Comparison of ENCODE assay signal across 6 cellular contexts in genomic region chr2:39052665-39053064, GRCh38.
DNase-seq lines count a peak whose midpoint lies in the region; ATAC-seq, FAIRE-seq and TF ChIP-seq lines count a peak whose summit lies in the region.
"Not testable (repeated sequence)": the region's sequence is repeated elsewhere in the genome, so short reads cannot be mapped to it uniquely, and the experiment has no call there.

No MANE protein-coding gene starts in this region.

- H3K36me3 Mint-ChIP-seq in activated CD4-positive, alpha-beta T cell treated with anti-CD3 and anti-CD28 coated beads, Interleukin-2, amount 10 ng/mL, durations not matched to agents 24 days and 14 days (ENCODE audit: low read depth) = peaks cover 57% of the 10 kb centered on the region
- H3K36me3 Mint-ChIP-seq in activated CD4-positive, alpha-beta T cell treated with anti-CD3 and anti-CD28 coated beads, Interleukin-2, amount 10 ng/mL, durations not matched to agents 7 days and 5 days (ENCODE audit: low read depth) = peaks cover 62% of the 10 kb centered on the region
- H3K36me3 Mint-ChIP-seq in activated CD8-positive, alpha-beta T cell treated with anti-CD3 and anti-CD28 coated beads, Interleukin-2, amount 10 ng/mL, durations not matched to agents 7 days and 5 days (ENCODE audit: low read depth) = peaks cover 72% of the 10 kb centered on the region
- H3K36me3 Mint-ChIP-seq in activated naive CD4-positive, alpha-beta T cell treated with anti-CD3 and anti-CD28 coated beads, Interleukin-2, amount 10 ng/mL, durations not matched to agents 7 days and 5 days = peaks cover 67% of the 10 kb centered on the region

- H3K27me3 ChIP-seq in K562 (ENCODE audit: control insufficient read depth in 2 of 2, insufficient read depth in 2 of 2, low read length in 2 of 2) = not testable (repeated sequence)

- not testable (repeated sequence) for H3K4me2 ChIP-seq in K562 (ENCODE audit: insufficient read depth, low read length)

- 93% methylated on average over 6 of the region's 6 CpGs for WGBS in K562 (ENCODE audit: insufficient coverage, low coverage, missing lambda C conversion rate)

- CTCF ChIA-PET in activated CD4-positive, alpha-beta T cell treated with anti-CD3 and anti-CD28 coated beads, Interleukin-2, amount 10 ng/mL, durations not matched to agents 7 days and 5 days (lab: Charles Lee); activated CD8-positive, alpha-beta T cell treated with anti-CD3 and anti-CD28 coated beads, Interleukin-2, amount 10 ng/mL, durations not matched to agents 7 days and 5 days (lab: Charles Lee); activated naive CD4-positive, alpha-beta T cell treated with anti-CD3 and anti-CD28 coated beads, Interleukin-2, amount 10 ng/mL, durations not matched to agents 7 days and 5 days (lab: Charles Lee); K562 (lab: Yijun Ruan, JAX; ENCODE audit: low intra/inter-chr PET ratio): not testable (repeated sequence)

- not testable (repeated sequence) for H3K79me2 ChIP-seq in K562 (ENCODE audit: control insufficient read depth, insufficient read depth, low read length)

- not testable (repeated sequence) for TF ChIP-seq EP300 in K562 (IDR thresholded peaks at IDR 0.05; ENCODE audit: low read length)

- not testable (repeated sequence) for TF ChIP-seq POLR2A in K562 (conservative IDR thresholded peaks at IDR 0.05)

- intact Hi-C loops in activated CD4-positive, alpha-beta T cell treated with anti-CD3 and anti-CD28 coated beads, Interleukin-2, amount 10 ng/mL, durations not matched to agents 24 days and 14 days (cut with micrococcal nuclease) = not testable (repeated sequence)
- intact Hi-C loops in K562 (cut with micrococcal nuclease) = loop anchor here (5.0 kb wide), 1 partner anchor 105 kb away; no protein-coding TSS in a partner anchor

- FAIRE-seq in K562 (lab: Jason Lieb, UNC) = not testable (repeated sequence)

- not testable (repeated sequence) for H4K20me1 ChIP-seq in K562 (replicated peaks; ENCODE audit: control insufficient read depth, insufficient read depth, low read length)

- in situ Hi-C loops in K562 (cut with MboI) = not testable (repeated sequence)

- not testable (repeated sequence) for H3K4me3 ChIP-seq in K562

- not testable (repeated sequence) for H3K9me1 ChIP-seq in K562 (ENCODE audit: control insufficient read depth, insufficient read depth, low read length)

- peak; percentile 50 for DNase-seq in activated CD4-positive, alpha-beta T cell treated with anti-CD3 and anti-CD28 coated beads, Interleukin-2, amount 10 ng/mL, durations not matched to agents 24 days and 14 days
- DNase-seq in activated CD4-positive, alpha-beta T cell treated with anti-CD3 and anti-CD28 coated beads, Interleukin-2, amount 10 ng/mL, durations not matched to agents 7 days and 5 days; activated CD8-positive, alpha-beta T cell treated with anti-CD3 and anti-CD28 coated beads, Interleukin-2, amount 10 ng/mL, durations not matched to agents 7 days and 5 days; activated naive CD4-positive, alpha-beta T cell treated with anti-CD3 and anti-CD28 coated beads, Interleukin-2, amount 10 ng/mL, durations not matched to agents 7 days and 5 days; K562 (ENCODE audit: extremely low read depth in 1 of 4, low spot score in 3 of 4): not testable (repeated sequence)

- H3K27ac ChIP-seq in K562 (ENCODE audit: extremely low read depth, low read depth, low read length) = not testable (repeated sequence)

- ATAC-seq in SK-N-SH treated with all-trans-retinoic acid at 6 μM for 48 hours; activated CD8-positive, alpha-beta T cell treated with anti-CD3 and anti-CD28 coated beads, Interleukin-2, amount 10 ng/mL, durations not matched to agents 7 days and 5 days; K562: not testable (repeated sequence)

- not testable (repeated sequence) for H2AFZ ChIP-seq in K562 (ENCODE audit: low read depth, low read length)

- TF ChIP-seq CTCF in K562 (IDR thresholded peaks at IDR 0.05 in 2 of 3, conservative IDR thresholded peaks at IDR 0.05 in 1 of 3; ENCODE audit: insufficient read depth in 2 of 3, low read depth in 1 of 3, low read length in 3 of 3) = not testable (repeated sequence)

- not testable (repeated sequence) for H3K27ac Mint-ChIP-seq in activated CD4-positive, alpha-beta T cell treated with anti-CD3 and anti-CD28 coated beads, Interleukin-2, amount 10 ng/mL, durations not matched to agents 24 days and 14 days
- peak overlapping the region; percentile 46 for H3K27ac Mint-ChIP-seq in activated CD4-positive, alpha-beta T cell treated with anti-CD3 and anti-CD28 coated beads, Interleukin-2, amount 10 ng/mL, durations not matched to agents 7 days and 5 days
- H3K27ac Mint-ChIP-seq in activated CD8-positive, alpha-beta T cell treated with anti-CD3 and anti-CD28 coated beads, Interleukin-2, amount 10 ng/mL, durations not matched to agents 7 days and 5 days = peak overlapping the region; percentile 49
- peak overlapping the region; percentile 37 for H3K27ac Mint-ChIP-seq in activated naive CD4-positive, alpha-beta T cell treated with anti-CD3 and anti-CD28 coated beads, Interleukin-2, amount 10 ng/mL, durations not matched to agents 7 days and 5 days

- H3K36me3 ChIP-seq in K562 (ENCODE audit: control insufficient read depth, insufficient read depth, low read length) = peaks cover 68% of the 10 kb centered on the region

- not testable (repeated sequence) for H3K27me3 Mint-ChIP-seq in activated CD4-positive, alpha-beta T cell treated with anti-CD3 and anti-CD28 coated beads, Interleukin-2, amount 10 ng/mL, durations not matched to agents 24 days and 14 days; activated CD4-positive, alpha-beta T cell treated with anti-CD3 and anti-CD28 coated beads, Interleukin-2, amount 10 ng/mL, durations not matched to agents 7 days and 5 days; activated CD8-positive, alpha-beta T cell treated with anti-CD3 and anti-CD28 coated beads, Interleukin-2, amount 10 ng/mL, durations not matched to agents 7 days and 5 days (ENCODE audit: low read depth); activated naive CD4-positive, alpha-beta T cell treated with anti-CD3 and anti-CD28 coated beads, Interleukin-2, amount 10 ng/mL, durations not matched to agents 7 days and 5 days

- H3K4me1 ChIP-seq in K562 (replicated peaks in 1 of 2; ENCODE audit: control insufficient read depth in 2 of 2, insufficient read depth in 2 of 2, low read length in 2 of 2) = not testable (repeated sequence)

- not testable (repeated sequence) for H3K9me3 Mint-ChIP-seq in activated CD4-positive, alpha-beta T cell treated with anti-CD3 and anti-CD28 coated beads, Interleukin-2, amount 10 ng/mL, durations not matched to agents 24 days and 14 days; activated CD4-positive, alpha-beta T cell treated with anti-CD3 and anti-CD28 coated beads, Interleukin-2, amount 10 ng/mL, durations not matched to agents 7 days and 5 days; activated CD8-positive, alpha-beta T cell treated with anti-CD3 and anti-CD28 coated beads, Interleukin-2, amount 10 ng/mL, durations not matched to agents 7 days and 5 days (ENCODE audit: insufficient read depth); activated naive CD4-positive, alpha-beta T cell treated with anti-CD3 and anti-CD28 coated beads, Interleukin-2, amount 10 ng/mL, durations not matched to agents 7 days and 5 days

- not testable (repeated sequence) for BruUV-seq in K562 (replicated peaks; lab: Mats Ljungman, UMichigan)

- H3K4me1 Mint-ChIP-seq in activated CD4-positive, alpha-beta T cell treated with anti-CD3 and anti-CD28 coated beads, Interleukin-2, amount 10 ng/mL, durations not matched to agents 24 days and 14 days; activated naive CD4-positive, alpha-beta T cell treated with anti-CD3 and anti-CD28 coated beads, Interleukin-2, amount 10 ng/mL, durations not matched to agents 7 days and 5 days: not testable (repeated sequence)
- peaks cover 12% of the 10 kb centered on the region for H3K4me1 Mint-ChIP-seq in activated CD4-positive, alpha-beta T cell treated with anti-CD3 and anti-CD28 coated beads, Interleukin-2, amount 10 ng/mL, durations not matched to agents 7 days and 5 days
- peaks cover 24% of the 10 kb centered on the region for H3K4me1 Mint-ChIP-seq in activated CD8-positive, alpha-beta T cell treated with anti-CD3 and anti-CD28 coated beads, Interleukin-2, amount 10 ng/mL, durations not matched to agents 7 days and 5 days (ENCODE audit: low read depth)

- H3K9ac ChIP-seq in K562 (ENCODE audit: insufficient read depth in 1 of 2, low read depth in 2 of 2, low read length in 2 of 2) = not testable (repeated sequence)

- not testable (repeated sequence) for H3K4me3 Mint-ChIP-seq in activated CD4-positive, alpha-beta T cell treated with anti-CD3 and anti-CD28 coated beads, Interleukin-2, amount 10 ng/mL, durations not matched to agents 24 days and 14 days; activated CD4-positive, alpha-beta T cell treated with anti-CD3 and anti-CD28 coated beads, Interleukin-2, amount 10 ng/mL, durations not matched to agents 7 days and 5 days; activated CD8-positive, alpha-beta T cell treated with anti-CD3 and anti-CD28 coated beads, Interleukin-2, amount 10 ng/mL, durations not matched to agents 7 days and 5 days; activated naive CD4-positive, alpha-beta T cell treated with anti-CD3 and anti-CD28 coated beads, Interleukin-2, amount 10 ng/mL, durations not matched to agents 7 days and 5 days

- not testable (repeated sequence) for TF ChIP-seq RAD21 in K562 (CRISPR knock-in tag; conservative IDR thresholded peaks at IDR 0.05 in 1 of 2, IDR thresholded peaks at IDR 0.05 in 1 of 2)

- POLR2A ChIA-PET in activated CD4-positive, alpha-beta T cell treated with anti-CD3 and anti-CD28 coated beads, Interleukin-2, amount 10 ng/mL, durations not matched to agents 7 days and 5 days (lab: Charles Lee); activated CD8-positive, alpha-beta T cell treated with anti-CD3 and anti-CD28 coated beads, Interleukin-2, amount 10 ng/mL, durations not matched to agents 7 days and 5 days (lab: Charles Lee); K562 (lab: Yijun Ruan, JAX): not testable (repeated sequence)

- not testable (repeated sequence) for H3K9me3 ChIP-seq in K562 (replicated peaks; ENCODE audit: control insufficient read depth, insufficient read depth, low read depth, low read length)

TF ChIP-seq in SK-N-SH treated with all-trans-retinoic acid at 6 μM for 48 hours, 23 proteins besides CTCF, POLR2A, EP300 and RAD21:
- TF ChIP-seq ZNF8 (CRISPR knock-in tag; IDR thresholded peaks at IDR 0.05) = peak; percentile 31; the same call in 1 of the 2 replicates

TF ChIP-seq in K562, 482 proteins besides CTCF, POLR2A, EP300 and RAD21:
- peak; percentile 90 for TF ChIP-seq ZNF507 (tag; conservative IDR thresholded peaks at IDR 0.05)
